25 cellular contexts compared by ENCODE assay signal in genomic region chr20:37011147-37011546, GRCh38. TPM values are rescaled to one million over a fixed set of nuclear protein-coding genes. Genes with fewer than 3 reads are reported as not detected.
DNase-seq lines count a peak whose midpoint lies in the region; ATAC-seq and TF ChIP-seq lines count a peak whose summit lies in the region.
"Had no signal": no experiment of that assay in that cellular context is flagged by ENCODE, and none has a peak within 500 bp of the region (broad histone marks: within the 10 kb centered on the region; RNA-seq: fewer than 3 reads in every experiment).

No MANE protein-coding gene starts in this region.

- H3K36me3 Mint-ChIP-seq in CD14-positive monocyte (peaks cover 2 to 22% of the 10 kb centered on the region in 2 donors), T-cell (peaks cover 8% of the 10 kb centered on the region)

- no peak overlapping the region for H3K4me3 Mint-ChIP-seq in CD14-positive monocyte
- no peak overlapping the region for H3K4me3 Mint-ChIP-seq in T-cell
- H3K4me3 Mint-ChIP-seq: H9, HFFc6 had no signal

- H3K27me3 Mint-ChIP-seq in CD14-positive monocyte (ENCODE audit: low read depth in 3 of 3) (no peaks in the 10 kb centered on the region), T-cell (no peaks in the 10 kb centered on the region)

- peak overlapping the region in 4 of 7 donors; percentile 35 to 80 (median 64) for H3K27ac Mint-ChIP-seq in CD14-positive monocyte
- peak overlapping the region; percentile 84 to 87 for H3K27ac Mint-ChIP-seq in T-cell
- H3K27ac Mint-ChIP-seq: H9, HFFc6 had no signal

- peaks cover 16 to 67% (median 55%) of the 10 kb centered on the region in 11 experiments; a peak in 21 of 22 replicates for H3K36me3 ChIP-seq in BLaER1 treated with 17β-estradiol and CSF1 and Interleukin-3, amounts not matched to agents 10 nM and 100 nM
- H3K36me3 ChIP-seq in aorta (ENCODE audit: control insufficient read depth in 1 of 2, insufficient read depth in 2 of 2, low read length in 1 of 2) = no peaks in the 10 kb centered on the region

- CTCF ChIA-PET in T-cell (lab: Charles Lee) = interaction anchor here in 1 of 2 donors (0.7 to 2.2 kb wide), 2 partner anchors 13 to 18 kb away, joined by 5 to 6 read pairs; no protein-coding TSS in a partner anchor

- peaks cover 49 to 54% (median 53%) of the 10 kb centered on the region in 10 experiments for H3K4me1 ChIP-seq in BLaER1 treated with 17β-estradiol and CSF1 and Interleukin-3, amounts not matched to agents 10 nM and 100 nM
- no peaks in the 10 kb centered on the region for H3K4me1 ChIP-seq in aorta (ENCODE audit: control insufficient read depth in 1 of 2, insufficient read depth in 2 of 2, low read length in 2 of 2)

- no peak overlapping the region for H3K4me3 ChIP-seq in BLaER1 treated with 17β-estradiol and CSF1 and Interleukin-3, amounts not matched to agents 10 nM and 100 nM
- H3K4me3 ChIP-seq in aorta (ENCODE audit: low read length in 2 of 2) = no peak overlapping the region
- H3K4me3 ChIP-seq: GM23248, K562, PC-9 had no signal

- H3K27ac ChIP-seq in BLaER1 treated with 17β-estradiol and CSF1 and Interleukin-3, amounts not matched to agents 10 nM and 100 nM = peak overlapping the region in 3 of 11 experiments; percentile 13 to 47 (median 17); a peak in 5 of 22 replicates
- no peak overlapping the region for H3K27ac ChIP-seq in aorta (ENCODE audit: low read depth in 1 of 2, low read length in 2 of 2)
- H3K27ac ChIP-seq: GM23248, HL-60, PC-9 had no signal

- TF ChIP-seq CTCF in CD14-positive monocyte (IDR thresholded peaks at IDR 0.05) = no peak

- peaks cover 0 to 26% (median 24%) of the 10 kb centered on the region in 11 experiments; a peak in 17 of 22 replicates for H3K9me3 ChIP-seq in BLaER1 treated with 17β-estradiol and CSF1 and Interleukin-3, amounts not matched to agents 10 nM and 100 nM (replicated peaks in 1 of 11)
- no peaks in the 10 kb centered on the region for H3K9me3 ChIP-seq in aorta (ENCODE audit: control insufficient read depth, low read length)

- peaks cover 40% of the 10 kb centered on the region for H3K4me1 Mint-ChIP-seq in CD14-positive monocyte
- peaks cover 36 to 47% (median 42%) of the 10 kb centered on the region in 3 donors for H3K4me1 Mint-ChIP-seq in T-cell
- H3K4me1 Mint-ChIP-seq: H9 had no signal

- DNase-seq in CD14-positive monocyte (ENCODE audit: low spot score) = no peak
- no peak for DNase-seq in T-cell
- peak; percentile 11 for DNase-seq in iris pigment epithelial cell (ENCODE audit: low read depth)
- no peak for DNase-seq in NCI-H2171 (lab: John Stamatoyannopoulos, UW)
- no peak for DNase-seq in left colon
- no peak for DNase-seq in MV-4-11 (lab: John Stamatoyannopoulos, UW)
- no peak for DNase-seq in aorta
- DNase-seq: DMS79, GM23248, H9, HFFc6, MM.1S, NCI-H1092, NCI-H1436, NCI-H187 treated with DMSO at 0.1 percent for 48 hours, NCI-H2227 treated with DMSO at 0.1 percent for 48 hours, NCI-H510A, NCI-H748 treated with DMSO at 0.1 percent for 48 hours, PC-9, RPMI8226, SHP77 had no signal

- POLR2A ChIA-PET in T-cell (lab: Charles Lee) = no interaction called here

- H3K9me3 Mint-ChIP-seq in CD14-positive monocyte = no peaks in the 10 kb centered on the region
- H3K9me3 Mint-ChIP-seq in T-cell = no peaks in the 10 kb centered on the region
- H3K9me3 Mint-ChIP-seq: HFFc6 had no signal

- H4K20me1 ChIP-seq in BLaER1 treated with 17β-estradiol and CSF1 and Interleukin-3, amounts not matched to agents 10 nM and 100 nM = no peaks in the 10 kb centered on the region

- peak overlapping the region in 6 of 11 experiments; percentile 7 to 88 (median 12); a peak in 6 of 22 replicates for H3K4me2 ChIP-seq in BLaER1 treated with 17β-estradiol and CSF1 and Interleukin-3, amounts not matched to agents 10 nM and 100 nM
- H3K4me2 ChIP-seq: PC-9 had no signal

- no peak overlapping the region for H3K9ac ChIP-seq in BLaER1 treated with 17β-estradiol and CSF1 and Interleukin-3, amounts not matched to agents 10 nM and 100 nM
- H3K9ac ChIP-seq: GM23248 had no signal

- ATAC-seq in T-cell (replicated peaks in 1 of 4) (no peak), left colon (no peak), aorta (ENCODE audit: low FRiP score) (no peak)
- ATAC-seq: HepG2, K562 had no signal

- intact Hi-C loops in CD14-positive monocyte (cut with micrococcal nuclease) = no loop called here
- intact Hi-C loops in left colon (cut with DNase I, micrococcal nuclease) = no loop called here
- intact Hi-C loops in aorta (cut with DNase I) = no loop called here

- no peaks in the 10 kb centered on the region for H3K27me3 ChIP-seq in BLaER1 treated with 17β-estradiol and CSF1 and Interleukin-3, amounts not matched to agents 10 nM and 100 nM
- no peaks in the 10 kb centered on the region for H3K27me3 ChIP-seq in aorta (ENCODE audit: control insufficient read depth in 1 of 2, insufficient read depth in 2 of 2, low read length in 1 of 2)

RNA-seq across cellular contexts. Expression of gene SAMHD1, which starts 59.6 kb away (rescaled TPM):
- 100 to 1,000 TPM; 590 to 796 TPM for polyA plus RNA-seq in CD14-positive monocyte
- total RNA-seq in T-cell = 100 to 1,000 TPM; 218 to 437 (median 244) TPM
- total RNA-seq in left colon = 10 to 100 TPM; 25.2 to 42.8 TPM
- total RNA-seq in aorta = 100 to 1,000 TPM; 127 TPM
- polyA plus RNA-seq in aorta = 100 to 1,000 TPM in 1 of 2 donors, 10 to 100 TPM in 1; 85.0 to 165 TPM
